ENCODE assay signal across 34 cellular contexts in the genomic region with DNA sequence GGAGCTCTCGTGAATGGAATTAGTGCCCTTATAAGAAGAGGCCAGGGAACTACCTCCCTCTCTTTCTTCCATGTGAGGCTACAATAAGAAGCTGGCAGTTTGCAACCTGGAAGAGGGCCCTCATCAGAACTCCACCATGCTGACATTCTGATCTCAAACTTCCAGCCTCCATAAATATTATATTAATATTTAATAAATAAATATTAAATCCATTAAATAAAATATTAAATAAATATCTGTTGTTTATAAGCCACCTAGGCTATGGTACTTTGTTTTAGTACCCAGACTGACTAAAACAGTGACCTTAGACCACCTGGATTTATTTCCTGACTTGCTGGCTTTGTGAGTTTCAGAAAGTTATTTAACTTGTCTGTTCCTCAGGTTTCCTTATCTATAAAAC.
"Had no signal": no experiment of that assay in that cellular context is flagged by ENCODE, and none has a peak within 500 bp of the region (broad histone marks: within the 10 kb centered on the region; RNA-seq: fewer than 3 reads in every experiment).

No MANE protein-coding gene starts in this region.

- DNase-seq: Karpas-422, Kasumi-1, KG1, MG63, MM.1S, MV-4-11, NCI-H1048, NCI-H1092, NCI-H1092 treated with DMSO at 0.1 percent for 48 hours, NCI-H1105, NCI-H1105 treated with DMSO at 0.1 percent for 48 hours, NCI-H1417, NCI-H1417 treated with DMSO at 0.1 percent for 48 hours, NCI-H1436, NCI-H1436 treated with DMSO at 0.1 percent for 48 hours, NCI-H146, NCI-H1694, NCI-H1694 treated with DMSO at 0.1 percent for 48 hours, NCI-H187, NCI-H187 treated with DMSO at 0.1 percent for 48 hours, NCI-H1930, NCI-H2029, NCI-H2029 treated with DMSO at 0.1 percent for 48 hours, NCI-H2081, NCI-H2081 treated with DMSO at 0.1 percent for 48 hours, NCI-H2107, NCI-H2171, NCI-H2171 treated with DMSO at 0.1 percent for 48 hours, NCI-H2227 treated with DMSO at 0.1 percent for 48 hours, NCI-H226, NCI-H345, NCI-H446, NCI-H446 treated with DMSO at 0.1 percent for 48 hours had no signal

- H3K36me3 ChIP-seq: MG63 had no signal

- H3K27ac ChIP-seq: KMS-11 had no signal

- H3K9me3 ChIP-seq: MG63 had no signal

- H3K4me3 ChIP-seq: MG63 had no signal
